Comparison of ENCODE assay signal across 24 cellular contexts in genomic region chr12:53563452-53563851, GRCh38. TPM values are rescaled to one million over a fixed set of nuclear protein-coding genes. Genes with fewer than 3 reads are reported as not detected.
"Had no signal": no experiment of that assay in that cellular context is flagged by ENCODE, and none has a peak within 500 bp of the region (broad histone marks: within the 10 kb centered on the region; RNA-seq: fewer than 3 reads in every experiment).

No MANE protein-coding gene starts in this region.

- H3K27me3 ChIP-seq: colonic mucosa, dorsolateral prefrontal cortex, foreskin keratinocyte, tibial nerve had no signal

- H3K4me3 ChIP-seq: colonic mucosa, dorsolateral prefrontal cortex, tibial nerve had no signal

- H3K36me3 ChIP-seq: colonic mucosa, tibial nerve had no signal

- H3K9me3 ChIP-seq: colonic mucosa, tibial nerve had no signal

- DNase-seq: activated CD4-positive, alpha-beta T cell treated with anti-CD3 and anti-CD28 coated beads for 1 hour; activated CD8-positive, alpha-beta memory T cell treated with anti-CD3 and anti-CD28 coated beads, Interleukin-2, amount 50 U/mL, for 48 hours; activated naive CD4-positive, alpha-beta T cell treated with Interleukin-2 at 50 U/mL for 16 hours; activated naive CD8-positive, alpha-beta T cell treated with anti-CD3 and anti-CD28 coated beads for 36 hours; activated T-cell treated with anti-CD3 and anti-CD28 coated beads, Interleukin-2, amount 50 U/mL, for 4 hours; colonic mucosa; dorsolateral prefrontal cortex; foreskin keratinocyte; hippocampal formation; nephron progenitor cell; small intestine; stimulated activated CD4-positive, alpha-beta T cell treated with anti-CD3 and anti-CD28 coated beads, Interleukin-2, amount 100 ng/mL, for 24 hours; stimulated activated naive CD8-positive, alpha-beta T cell treated with anti-CD3 and anti-CD28 coated beads, Interleukin-15, amount 100 ng/mL, for 72 hours; T-helper 1 cell had no signal

- H3K27ac ChIP-seq: colonic mucosa, foreskin keratinocyte, parathyroid adenoma had no signal

- H3K4me1 ChIP-seq: colonic mucosa, parathyroid adenoma had no signal

- ATAC-seq: activated T-cell treated with anti-CD3 and anti-CD28 coated beads, Interleukin-2, amount 50 U/mL, for 4 hours; foreskin keratinocyte; sciatic nerve; stimulated activated effector memory CD8-positive, alpha-beta T cell treated with anti-CD3 and anti-CD28 coated beads, Interleukin-12 subunit alpha, Interleukin-12 subunit beta, amount 100 ng/mL, for 72 hours; stimulated activated naive CD8-positive, alpha-beta T cell treated with anti-CD3 and anti-CD28 coated beads, Interleukin-15, amount 100 ng/mL, for 72 hours had no signal

RNA-seq across cellular contexts. Expression of gene NPFF, which starts 56.2 kb away (rescaled TPM):
- total RNA-seq: activated CD8-positive, alpha-beta memory T cell treated with anti-CD3 and anti-CD28 coated beads for 36 hours; activated naive CD8-positive, alpha-beta T cell treated with anti-CD3 and anti-CD28 coated beads for 36 hours; activated T-cell treated with anti-CD3 and anti-CD28 coated beads, Interleukin-2, amount 50 U/mL, for 4 hours; activated T-helper 2 cell treated with anti-CD3 and anti-CD28 coated beads, Interferon-gamma antibody, Interleukin-2, Interleukin-4, amounts not matched to agents 10 μg/mL and 5 μg/mL and 100 μg/mL, durations not matched to agents 14 hours and 24 hours and 36 hours; bronchial epithelial cell; colonic mucosa; epithelial cell of proximal tubule; foreskin keratinocyte; liver; mononuclear cell; sciatic nerve; tibial nerve had no signal
